14 cellular contexts compared by ENCODE assay signal in the genomic region with DNA sequence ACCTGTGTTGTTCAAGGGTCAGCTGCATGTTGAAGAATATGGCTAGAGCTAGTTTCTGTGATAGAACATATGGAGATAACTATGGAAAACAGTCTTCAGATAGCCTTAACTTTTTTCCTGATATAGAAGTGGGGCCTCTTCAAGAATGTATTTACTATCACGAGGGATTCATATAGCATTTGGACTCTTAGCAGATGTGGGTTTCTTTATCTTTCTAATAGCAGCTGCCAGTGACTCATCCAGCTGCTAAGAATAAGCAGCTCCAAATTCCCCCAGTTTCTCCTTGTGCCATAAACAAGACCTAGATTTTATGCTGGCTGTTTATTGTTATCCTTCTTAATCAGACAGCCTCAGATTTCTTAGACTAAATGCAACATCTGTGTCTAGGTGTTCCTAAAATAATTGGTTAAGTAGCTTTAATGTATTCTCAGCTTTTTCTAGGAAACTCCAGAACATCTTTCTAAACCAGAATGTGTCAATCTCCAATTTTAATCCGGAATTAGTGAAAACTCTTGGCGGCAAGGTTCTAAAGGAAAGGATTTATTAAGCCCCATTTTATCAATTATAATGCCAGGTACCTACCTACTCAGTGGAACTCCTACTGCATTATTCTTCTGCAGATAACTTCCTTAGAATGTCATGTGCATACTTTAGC.
DNase-seq lines count a peak whose midpoint lies in the region; FAIRE-seq and TF ChIP-seq lines count a peak whose summit lies in the region.
"Had no signal": no experiment of that assay in that cellular context is flagged by ENCODE, and none has a peak within 500 bp of the region (broad histone marks: within the 10 kb centered on the region; RNA-seq: fewer than 3 reads in every experiment).

No MANE protein-coding gene starts in this region.

- H3K4me3 Mint-ChIP-seq in nephron = no peak overlapping the region
- H3K4me3 Mint-ChIP-seq: effector memory CD8-positive, alpha-beta T cell had no signal

- H3K27me3 ChIP-seq in bronchial epithelial cell (ENCODE audit: control insufficient read depth, insufficient read depth, low read length) = no peaks in the 10 kb centered on the region
- no peaks in the 10 kb centered on the region for H3K27me3 ChIP-seq in colonic mucosa
- H3K27me3 ChIP-seq: SJSA1 had no signal

- H3K36me3 Mint-ChIP-seq in nephron (ENCODE audit: low read depth) = peaks cover 58% of the 10 kb centered on the region

- H3K27ac Mint-ChIP-seq in nephron = peak overlapping the region; percentile 18 to 72 (median 71)
- H3K27ac Mint-ChIP-seq: effector memory CD8-positive, alpha-beta T cell had no signal

- DNase-seq in EH (ENCODE audit: low read depth) = peak; percentile 61
- peak; percentile 66 for DNase-seq in LHCN-M2 (ENCODE audit: low read depth)
- DNase-seq in bronchial epithelial cell (ENCODE audit: low read depth) = peak; percentile 17
- DNase-seq in activated CD8-positive, alpha-beta memory T cell treated with anti-CD3 and anti-CD28 coated beads for 24 hours = no peak
- DNase-seq in cerebellar nuclear complex (lab: John Stamatoyannopoulos, UW) = no peak
- no peak for DNase-seq in colonic mucosa
- no peak for DNase-seq in activated naive CD4-positive, alpha-beta T cell treated with Interleukin-2 at 50 U/mL for 16 hours
- DNase-seq: activated CD4-positive, alpha-beta T cell treated with anti-CD3 and anti-CD28 coated beads for 48 hours; activated gamma-delta T cell treated with Interleukin-2 at 50 U/mL for 16 hours; effector memory CD8-positive, alpha-beta T cell; NCI-H524; stimulated activated naive CD8-positive, alpha-beta T cell treated with anti-CD3 and anti-CD28 coated beads, Interleukin-15, Interleukin-2, amounts not matched to agents 100 U/mL and 50 U/mL, for 24 hours had no signal

- no peak overlapping the region for H3K9ac ChIP-seq in colonic mucosa (ENCODE audit: low read depth in 2 of 2, low read length in 2 of 2)

- H3K36me3 ChIP-seq in bronchial epithelial cell (ENCODE audit: control insufficient read depth, insufficient read depth, low read length) = no peaks in the 10 kb centered on the region
- no peaks in the 10 kb centered on the region for H3K36me3 ChIP-seq in colonic mucosa
- H3K36me3 ChIP-seq: SJSA1 had no signal

- no peak overlapping the region for H3K27ac ChIP-seq in colonic mucosa
- H3K27ac ChIP-seq: SJSA1 had no signal

- no peaks in the 10 kb centered on the region for H3K9me3 ChIP-seq in colonic mucosa
- H3K9me3 ChIP-seq: SJSA1 had no signal

- H3K9me3 Mint-ChIP-seq in nephron = peaks cover 12% of the 10 kb centered on the region

- H3K27me3 Mint-ChIP-seq in nephron (ENCODE audit: low read depth) = no peaks in the 10 kb centered on the region
- H3K27me3 Mint-ChIP-seq: effector memory CD8-positive, alpha-beta T cell had no signal

- no peak for FAIRE-seq in bronchial epithelial cell (lab: Jason Lieb, UNC)

- no peaks in the 10 kb centered on the region for H3K4me1 ChIP-seq in colonic mucosa

- intact Hi-C loops in colonic mucosa (cut with DNase I) = no loop called here

- H3K4me3 ChIP-seq in bronchial epithelial cell (ENCODE audit: low read depth, low read length) (no peak overlapping the region), colonic mucosa (no peak overlapping the region)
- H3K4me3 ChIP-seq: SJSA1 had no signal

- TF ChIP-seq CTCF in bronchial epithelial cell (IDR thresholded peaks at IDR 0.05; ENCODE audit: insufficient read depth, low read length, severe bottlenecking) (no peak), nephron (IDR thresholded peaks at IDR 0.05; ENCODE audit: unreplicated experiment in 3 of 3) (no peak), colonic mucosa (IDR thresholded peaks at IDR 0.05) (no peak)

- peaks cover 25% of the 10 kb centered on the region for H3K4me1 Mint-ChIP-seq in nephron

Comparison
In these comparisons a context has a peak if more than half of its experiments do, and no peak if none do; other contexts are left out.
1. DNase-seq: peak in EH (single experiment), LHCN-M2 (single experiment) and bronchial epithelial cell (single experiment); none in activated CD8-positive, alpha-beta memory T cell treated with anti-CD3 and anti-CD28 coated beads for 24 hours (single experiment), cerebellar nuclear complex (0 of 2), colonic mucosa (single experiment) and activated naive CD4-positive, alpha-beta T cell treated with Interleukin-2 at 50 U/mL for 16 hours (single experiment).